Comparison of ENCODE assay signal across 1 cellular context in the genomic region with DNA sequence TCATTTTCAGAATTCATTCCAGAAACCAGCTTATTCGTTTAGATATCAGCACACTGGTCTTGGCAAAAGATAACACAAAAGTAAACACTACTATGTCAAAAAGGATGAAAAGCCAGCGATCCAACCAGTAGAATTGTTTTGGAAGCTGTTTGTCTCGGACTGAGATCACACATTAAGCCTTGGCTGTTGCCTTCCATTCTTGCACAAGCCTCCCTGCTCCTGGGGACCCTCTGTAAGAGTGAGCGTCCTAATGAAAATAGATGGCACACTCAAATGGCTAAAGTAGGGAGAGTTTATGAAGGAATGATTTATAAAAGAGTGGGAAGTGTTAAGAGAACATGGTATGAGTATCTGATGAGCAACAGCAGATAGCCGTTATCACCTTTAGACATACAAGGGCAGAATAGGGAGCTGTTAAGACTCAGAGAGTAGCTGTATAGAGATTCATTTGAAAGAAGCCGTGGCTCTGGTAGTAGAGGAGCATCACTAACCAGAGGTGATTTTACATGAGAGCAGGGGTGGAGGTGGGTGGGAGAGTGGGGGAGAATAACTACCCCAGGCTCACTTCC.
TF ChIP-seq lines count a peak whose summit lies in the region.

No MANE protein-coding gene starts in this region.

TF ChIP-seq in K562, 482 proteins besides CTCF, POLR2A, EP300 and RAD21 (continued from another document and continues in another):
- TF ChIP-seq, protein P1, sequence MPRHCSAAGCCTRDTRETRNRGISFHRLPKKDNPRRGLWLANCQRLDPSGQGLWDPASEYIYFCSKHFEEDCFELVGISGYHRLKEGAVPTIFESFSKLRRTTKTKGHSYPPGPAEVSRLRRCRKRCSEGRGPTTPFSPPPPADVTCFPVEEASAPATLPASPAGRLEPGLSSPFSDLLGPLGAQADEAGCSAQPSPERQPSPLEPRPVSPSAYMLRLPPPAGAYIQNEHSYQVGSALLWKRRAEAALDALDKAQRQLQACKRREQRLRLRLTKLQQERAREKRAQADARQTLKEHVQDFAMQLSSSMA (CRISPR knock-in tag; IDR thresholded peaks at IDR 0.05), result no peak
- TF ChIP-seq CBFA2T2 (conservative IDR thresholded peaks at IDR 0.05) (peak; percentile 26; the same call in 1 of the 2 replicates), GATA2 (CRISPR knock-in tag; IDR thresholded peaks at IDR 0.05) (peak; percentile 6; the same call in 1 of the 2 replicates), TCF3 (CRISPR knock-in tag; IDR thresholded peaks at IDR 0.05) (peak; percentile 24), MAFF (IDR thresholded peaks at IDR 0.05; ENCODE audit: low read length) (no peak), CBX5 (IDR thresholded peaks at IDR 0.05; ENCODE audit: borderline replicate concordance, low read depth) (no peak), EHMT2 (IDR thresholded peaks at IDR 0.05) (peak; percentile 48; the same call in 1 of the 2 replicates), NFIX (CRISPR knock-in tag; IDR thresholded peaks at IDR 0.05; ENCODE audit: low read depth) (no peak), RBBP5 (IDR thresholded peaks at IDR 0.05; ENCODE audit: borderline replicate concordance, insufficient read depth, low read length, poor library complexity, severe bottlenecking) (peak; percentile 32), SIN3B (IDR thresholded peaks at IDR 0.05; ENCODE audit: low read depth) (no peak), COPS2 (conservative IDR thresholded peaks at IDR 0.05) (no peak), MED1 (CRISPR knock-in tag; IDR thresholded peaks at IDR 0.05; ENCODE audit: borderline replicate concordance) (no peak), ZNF764 (CRISPR knock-in tag; IDR thresholded peaks at IDR 0.05; ENCODE audit: low read depth) (no peak), HMGN3 (IDR thresholded peaks at IDR 0.05; ENCODE audit: borderline replicate concordance, extremely low read depth, insufficient read length, low read depth, low read length) (no peak), ZEB2 (IDR thresholded peaks at IDR 0.05) (peak; percentile 56; the same call in 1 of the 2 replicates), SMARCE1 (IDR thresholded peaks at IDR 0.05) (peak; percentile 58; the same call in 1 of the 2 replicates), ZNF324 (CRISPR knock-in tag; IDR thresholded peaks at IDR 0.05) (no peak), NONO (IDR thresholded peaks at IDR 0.05; ENCODE audit: low read depth in 2 of 2, low read length in 1 of 2) (no peak), KLF10 (CRISPR knock-in tag; IDR thresholded peaks at IDR 0.05) (no peak), ZNF143 (CRISPR knock-in tag; IDR thresholded peaks at IDR 0.05) (no peak), HNRNPL (IDR thresholded peaks at IDR 0.05; ENCODE audit: low read depth, low read length) (no peak), TAL1 (IDR thresholded peaks at IDR 0.05) (peak; percentile 58), ZNF408 (CRISPR knock-in tag; IDR thresholded peaks at IDR 0.05; ENCODE audit: low read depth) (no peak), RCOR1 (IDR thresholded peaks at IDR 0.05; ENCODE audit: borderline replicate concordance in 1 of 2, low read depth in 2 of 2, low read length in 2 of 2) (peak in 1 of 2 experiments; percentile 54; a peak in 2 of 4 replicates), L3MBTL2 (IDR thresholded peaks at IDR 0.05) (peak; percentile 39; the same call in 1 of the 2 replicates), ATF4 (CRISPR knock-in tag; IDR thresholded peaks at IDR 0.05) (no peak), KDM4B (IDR thresholded peaks at IDR 0.05; ENCODE audit: borderline replicate concordance in 2 of 2, low read depth in 1 of 2) (no peak), HDAC1 (IDR thresholded peaks at IDR 0.05) (peak in 1 of 2 experiments; percentile 43; a peak in 1 of 4 replicates), ZNF57 (CRISPR knock-in tag; IDR thresholded peaks at IDR 0.05) (no peak), DDX20 (tag; IDR thresholded peaks at IDR 0.05; ENCODE audit: low read depth) (no peak), POLR2B (IDR thresholded peaks at IDR 0.05; ENCODE audit: low read depth, partially characterized antibody) (no peak), SP2 (IDR thresholded peaks at IDR 0.05; ENCODE audit: extremely low read depth, low read depth, low read length, poor library complexity, severe bottlenecking) (no peak), SMARCC2 (IDR thresholded peaks at IDR 0.05; ENCODE audit: low read depth) (0 out of 2 replicates have a peak, but pooled peaks have one; percentile 47), HNRNPUL1 (IDR thresholded peaks at IDR 0.05; ENCODE audit: low read length) (no peak), ARID3A (IDR thresholded peaks at IDR 0.05; ENCODE audit: borderline replicate concordance, low read depth, low read length) (no peak), ELK3 (CRISPR knock-in tag; IDR thresholded peaks at IDR 0.05) (no peak), DPF2 (IDR thresholded peaks at IDR 0.05) (peak; percentile 87), PYGO2 (tag; IDR thresholded peaks at IDR 0.05) (no peak), SAP30 (IDR thresholded peaks at IDR 0.05; ENCODE audit: borderline replicate concordance, insufficient read depth, low read depth, low read length, poor library complexity, severe bottlenecking) (no peak), SMARCB1 (IDR thresholded peaks at IDR 0.05; ENCODE audit: insufficient read length, low read depth) (no peak), MYNN (IDR thresholded peaks at IDR 0.05) (no peak), MYNN (CRISPR knock-in tag; IDR thresholded peaks at IDR 0.05) (no peak), TEAD1 (CRISPR knock-in tag; IDR thresholded peaks at IDR 0.05) (no peak)
- TF ChIP-seq, protein P2, sequence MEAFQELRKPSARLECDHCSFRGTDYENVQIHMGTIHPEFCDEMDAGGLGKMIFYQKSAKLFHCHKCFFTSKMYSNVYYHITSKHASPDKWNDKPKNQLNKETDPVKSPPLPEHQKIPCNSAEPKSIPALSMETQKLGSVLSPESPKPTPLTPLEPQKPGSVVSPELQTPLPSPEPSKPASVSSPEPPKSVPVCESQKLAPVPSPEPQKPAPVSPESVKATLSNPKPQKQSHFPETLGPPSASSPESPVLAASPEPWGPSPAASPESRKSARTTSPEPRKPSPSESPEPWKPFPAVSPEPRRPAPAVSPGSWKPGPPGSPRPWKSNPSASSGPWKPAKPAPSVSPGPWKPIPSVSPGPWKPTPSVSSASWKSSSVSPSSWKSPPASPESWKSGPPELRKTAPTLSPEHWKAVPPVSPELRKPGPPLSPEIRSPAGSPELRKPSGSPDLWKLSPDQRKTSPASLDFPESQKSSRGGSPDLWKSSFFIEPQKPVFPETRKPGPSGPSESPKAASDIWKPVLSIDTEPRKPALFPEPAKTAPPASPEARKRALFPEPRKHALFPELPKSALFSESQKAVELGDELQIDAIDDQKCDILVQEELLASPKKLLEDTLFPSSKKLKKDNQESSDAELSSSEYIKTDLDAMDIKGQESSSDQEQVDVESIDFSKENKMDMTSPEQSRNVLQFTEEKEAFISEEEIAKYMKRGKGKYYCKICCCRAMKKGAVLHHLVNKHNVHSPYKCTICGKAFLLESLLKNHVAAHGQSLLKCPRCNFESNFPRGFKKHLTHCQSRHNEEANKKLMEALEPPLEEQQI (IDR thresholded peaks at IDR 0.05), result peak; percentile 62
- TF ChIP-seq, protein P3, sequence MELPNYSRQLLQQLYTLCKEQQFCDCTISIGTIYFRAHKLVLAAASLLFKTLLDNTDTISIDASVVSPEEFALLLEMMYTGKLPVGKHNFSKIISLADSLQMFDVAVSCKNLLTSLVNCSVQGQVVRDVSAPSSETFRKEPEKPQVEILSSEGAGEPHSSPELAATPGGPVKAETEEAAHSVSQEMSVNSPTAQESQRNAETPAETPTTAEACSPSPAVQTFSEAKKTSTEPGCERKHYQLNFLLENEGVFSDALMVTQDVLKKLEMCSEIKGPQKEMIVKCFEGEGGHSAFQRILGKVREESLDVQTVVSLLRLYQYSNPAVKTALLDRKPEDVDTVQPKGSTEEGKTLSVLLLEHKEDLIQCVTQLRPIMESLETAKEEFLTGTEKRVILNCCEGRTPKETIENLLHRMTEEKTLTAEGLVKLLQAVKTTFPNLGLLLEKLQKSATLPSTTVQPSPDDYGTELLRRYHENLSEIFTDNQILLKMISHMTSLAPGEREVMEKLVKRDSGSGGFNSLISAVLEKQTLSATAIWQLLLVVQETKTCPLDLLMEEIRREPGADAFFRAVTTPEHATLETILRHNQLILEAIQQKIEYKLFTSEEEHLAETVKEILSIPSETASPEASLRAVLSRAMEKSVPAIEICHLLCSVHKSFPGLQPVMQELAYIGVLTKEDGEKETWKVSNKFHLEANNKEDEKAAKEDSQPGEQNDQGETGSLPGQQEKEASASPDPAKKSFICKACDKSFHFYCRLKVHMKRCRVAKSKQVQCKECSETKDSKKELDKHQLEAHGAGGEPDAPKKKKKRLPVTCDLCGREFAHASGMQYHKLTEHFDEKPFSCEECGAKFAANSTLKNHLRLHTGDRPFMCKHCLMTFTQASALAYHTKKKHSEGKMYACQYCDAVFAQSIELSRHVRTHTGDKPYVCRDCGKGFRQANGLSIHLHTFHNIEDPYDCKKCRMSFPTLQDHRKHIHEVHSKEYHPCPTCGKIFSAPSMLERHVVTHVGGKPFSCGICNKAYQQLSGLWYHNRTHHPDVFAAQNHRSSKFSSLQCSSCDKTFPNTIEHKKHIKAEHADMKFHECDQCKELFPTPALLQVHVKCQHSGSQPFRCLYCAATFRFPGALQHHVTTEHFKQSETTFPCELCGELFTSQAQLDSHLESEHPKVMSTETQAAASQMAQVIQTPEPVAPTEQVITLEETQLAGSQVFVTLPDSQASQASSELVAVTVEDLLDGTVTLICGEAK (IDR thresholded peaks at IDR 0.05), result no peak
- TF ChIP-seq, protein P3 (CRISPR knock-in tag; IDR thresholded peaks at IDR 0.05), result no peak
- TF ChIP-seq, protein P4, sequence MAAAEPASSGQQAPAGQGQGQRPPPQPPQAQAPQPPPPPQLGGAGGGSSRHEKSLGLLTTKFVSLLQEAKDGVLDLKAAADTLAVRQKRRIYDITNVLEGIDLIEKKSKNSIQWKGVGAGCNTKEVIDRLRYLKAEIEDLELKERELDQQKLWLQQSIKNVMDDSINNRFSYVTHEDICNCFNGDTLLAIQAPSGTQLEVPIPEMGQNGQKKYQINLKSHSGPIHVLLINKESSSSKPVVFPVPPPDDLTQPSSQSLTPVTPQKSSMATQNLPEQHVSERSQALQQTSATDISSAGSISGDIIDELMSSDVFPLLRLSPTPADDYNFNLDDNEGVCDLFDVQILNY (CRISPR knock-in tag; IDR thresholded peaks at IDR 0.05), result no peak
- TF ChIP-seq, protein P5, sequence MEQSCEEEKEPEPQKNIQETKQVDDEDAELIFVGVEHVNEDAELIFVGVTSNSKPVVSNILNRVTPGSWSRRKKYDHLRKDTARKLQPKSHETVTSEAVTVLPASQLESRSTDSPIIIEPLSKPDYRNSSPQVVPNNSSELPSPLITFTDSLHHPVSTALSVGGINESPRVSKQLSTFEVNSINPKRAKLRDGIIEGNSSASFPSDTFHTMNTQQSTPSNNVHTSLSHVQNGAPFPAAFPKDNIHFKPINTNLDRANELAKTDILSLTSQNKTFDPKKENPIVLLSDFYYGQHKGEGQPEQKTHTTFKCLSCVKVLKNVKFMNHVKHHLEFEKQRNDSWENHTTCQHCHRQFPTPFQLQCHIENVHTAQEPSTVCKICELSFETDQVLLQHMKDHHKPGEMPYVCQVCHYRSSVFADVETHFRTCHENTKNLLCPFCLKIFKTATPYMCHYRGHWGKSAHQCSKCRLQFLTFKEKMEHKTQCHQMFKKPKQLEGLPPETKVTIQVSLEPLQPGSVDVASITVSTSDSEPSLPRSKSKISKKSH (CRISPR knock-in tag; IDR thresholded peaks at IDR 0.05), result no peak
